In genomic region chr2:233565685-233566140, GRCh38 we compare ENCODE assay signal across 8 cellular contexts. TPM values are rescaled to one million over a fixed set of nuclear protein-coding genes. Genes with fewer than 3 reads are reported as not detected.
DNase-seq lines count a peak whose midpoint lies in the region; ATAC-seq, FAIRE-seq and TF ChIP-seq lines count a peak whose summit lies in the region.

No MANE protein-coding gene starts in this region.

- DNase-seq in activated CD8-positive, alpha-beta T cell treated with anti-CD3 and anti-CD28 coated beads, Interleukin-2, amount 10 ng/mL, durations not matched to agents 7 days and 5 days, result no peak
- no peak for DNase-seq in kidney
- no peak for DNase-seq in upper lobe of left lung
- no peak for DNase-seq in NCI-H345 (lab: John Stamatoyannopoulos, UW)
- no peak for DNase-seq in urothelium cell line (ENCODE audit: low spot score)

- TF ChIP-seq CTCF in DOHH2 (IDR thresholded peaks at IDR 0.05; ENCODE audit: low read depth, low read length, poor library complexity, severe bottlenecking) (no peak), kidney (IDR thresholded peaks at IDR 0.05; ENCODE audit: borderline replicate concordance, extremely low read depth, insufficient read depth) (no peak), upper lobe of left lung (IDR thresholded peaks at IDR 0.05) (no peak)

- peak overlapping the region; percentile 75 for H3K4me3 ChIP-seq in DOHH2 (ENCODE audit: low read length)
- peak overlapping the region; percentile 85 to 99 for H3K4me3 ChIP-seq in kidney (ENCODE audit: low read length in 2 of 2)
- H3K4me3 ChIP-seq in upper lobe of left lung, result peak overlapping the region in 3 of 4 donors; percentile 89 to 95 (median 93)

- H3F3A ChIP-seq in DOHH2 (ENCODE audit: control insufficient read depth, insufficient read depth), result no peaks in the 10 kb centered on the region

- H3K27ac ChIP-seq in DOHH2 (ENCODE audit: low read depth, low read length), result peak overlapping the region; percentile 63
- H3K27ac ChIP-seq in kidney (ENCODE audit: low read depth in 2 of 2, low read length in 2 of 2), result peak overlapping the region; percentile 53 to 54
- H3K27ac ChIP-seq in upper lobe of left lung, result peak overlapping the region; percentile 93 to 97 (median 96)

- intact Hi-C loops in kidney (cut with DNase I), result no loop called here

- POLR2A ChIA-PET in activated CD8-positive, alpha-beta T cell treated with anti-CD3 and anti-CD28 coated beads, Interleukin-2, amount 10 ng/mL, durations not matched to agents 7 days and 5 days (lab: Charles Lee), result interaction anchor here (1.1 kb wide), 1 partner anchor 8 kb away, joined by 4 read pairs; no protein-coding TSS in a partner anchor

- H3K36me3 ChIP-seq in DOHH2 (ENCODE audit: control insufficient read depth, low read length) (no peaks in the 10 kb centered on the region), kidney (ENCODE audit: control insufficient read depth in 1 of 2, insufficient read depth in 2 of 2, low read length in 2 of 2) (no peaks in the 10 kb centered on the region), upper lobe of left lung (peaks cover 0 to 2% (median 0%) of the 10 kb centered on the region in 4 donors)

- H3K4me3 Mint-ChIP-seq in activated CD8-positive, alpha-beta T cell treated with anti-CD3 and anti-CD28 coated beads, Interleukin-2, amount 10 ng/mL, durations not matched to agents 7 days and 5 days, result peak overlapping the region; percentile 95

- FAIRE-seq in kidney (lab: Jason Lieb, UNC) (no peak), urothelium cell line (lab: Jason Lieb, UNC) (no peak)

- H3K9ac ChIP-seq in kidney (ENCODE audit: low read length in 2 of 2), result peak overlapping the region; percentile 87 to 100

- CTCF ChIA-PET in activated CD8-positive, alpha-beta T cell treated with anti-CD3 and anti-CD28 coated beads, Interleukin-2, amount 10 ng/mL, durations not matched to agents 7 days and 5 days (lab: Charles Lee), result interaction anchor here (2.0 kb wide), 1 partner anchor 8 kb away, joined by 8 read pairs; no protein-coding TSS in a partner anchor

- peak; percentile 5 for ATAC-seq in HG02623 (IDR thresholded peaks at IDR 0.05; ENCODE audit: unreplicated experiment)
- no peak for ATAC-seq in activated CD8-positive, alpha-beta T cell treated with anti-CD3 and anti-CD28 coated beads, Interleukin-2, amount 10 ng/mL, durations not matched to agents 7 days and 5 days
- ATAC-seq in upper lobe of left lung (ENCODE audit: low FRiP score in 2 of 2), result peak in 1 of 2 donors; percentile 1
- no peak for ATAC-seq in HG03095 (IDR thresholded peaks at IDR 0.05; ENCODE audit: unreplicated experiment)

- no peaks in the 10 kb centered on the region for H3K27me3 ChIP-seq in DOHH2 (ENCODE audit: control insufficient read depth, low read length)
- H3K27me3 ChIP-seq in upper lobe of left lung, result no peaks in the 10 kb centered on the region

- H4K20me1 ChIP-seq in DOHH2 (ENCODE audit: control insufficient read depth, insufficient read depth, low read depth, low read length), result no peaks in the 10 kb centered on the region

- H3K27ac Mint-ChIP-seq in activated CD8-positive, alpha-beta T cell treated with anti-CD3 and anti-CD28 coated beads, Interleukin-2, amount 10 ng/mL, durations not matched to agents 7 days and 5 days, result peak overlapping the region; percentile 95

- H3K9me3 ChIP-seq in DOHH2 (ENCODE audit: control insufficient read depth, insufficient read depth, low read length), result no peaks in the 10 kb centered on the region
- no peaks in the 10 kb centered on the region for H3K9me3 ChIP-seq in kidney (ENCODE audit: control insufficient read depth in 1 of 2, low read length in 2 of 2)
- H3K9me3 ChIP-seq in upper lobe of left lung, result no peaks in the 10 kb centered on the region

- H3K27me3 Mint-ChIP-seq in activated CD8-positive, alpha-beta T cell treated with anti-CD3 and anti-CD28 coated beads, Interleukin-2, amount 10 ng/mL, durations not matched to agents 7 days and 5 days (ENCODE audit: low read depth), result peaks cover 11% of the 10 kb centered on the region

- WGBS in upper lobe of left lung, 2 donors, result 4 to 9% methylated on average over 6 of the region's 6 CpGs

- H3K79me2 ChIP-seq in DOHH2 (ENCODE audit: control insufficient read depth, low read length), result peaks cover 9% of the 10 kb centered on the region; the same call in 1 of the 2 replicates

- no peaks in the 10 kb centered on the region for H3K9me3 Mint-ChIP-seq in activated CD8-positive, alpha-beta T cell treated with anti-CD3 and anti-CD28 coated beads, Interleukin-2, amount 10 ng/mL, durations not matched to agents 7 days and 5 days (ENCODE audit: insufficient read depth)

- H3K4me1 ChIP-seq in DOHH2 (ENCODE audit: control insufficient read depth, low read length) (peaks cover 15% of the 10 kb centered on the region), kidney (ENCODE audit: control insufficient read depth in 1 of 2, insufficient read depth in 1 of 2, low read depth in 1 of 2, low read length in 2 of 2) (peaks cover 0 to 12% of the 10 kb centered on the region in 2 donors), upper lobe of left lung (peaks cover 6 to 23% (median 10%) of the 10 kb centered on the region in 4 donors)

- H3K36me3 Mint-ChIP-seq in activated CD8-positive, alpha-beta T cell treated with anti-CD3 and anti-CD28 coated beads, Interleukin-2, amount 10 ng/mL, durations not matched to agents 7 days and 5 days (ENCODE audit: low read depth), result no peaks in the 10 kb centered on the region

- H3K9me2 ChIP-seq in DOHH2 (replicated peaks; ENCODE audit: control insufficient read depth, low read length), result no peaks in the 10 kb centered on the region

- TF ChIP-seq POLR2A in upper lobe of left lung (IDR thresholded peaks at IDR 0.05), result no peak

- peak overlapping the region; percentile 63 for H3K4me2 ChIP-seq in DOHH2 (ENCODE audit: low read length)

- no peak for TF ChIP-seq EP300 in upper lobe of left lung (IDR thresholded peaks at IDR 0.05)

- H3K4me1 Mint-ChIP-seq in activated CD8-positive, alpha-beta T cell treated with anti-CD3 and anti-CD28 coated beads, Interleukin-2, amount 10 ng/mL, durations not matched to agents 7 days and 5 days (ENCODE audit: low read depth), result peaks cover 13% of the 10 kb centered on the region

RNA-seq across cellular contexts. Expression of gene USP40, which starts 0.9 kb away (rescaled TPM):
- 10 to 100 TPM; 13.1 to 14.1 TPM for total RNA-seq in activated CD8-positive, alpha-beta T cell treated with anti-CD3 and anti-CD28 coated beads, Interleukin-2, amount 10 ng/mL, durations not matched to agents 7 days and 5 days
- total RNA-seq in kidney, result 51.6 TPM
- polyA plus RNA-seq in kidney (ENCODE audit: insufficient read depth, low read depth, low replicate concordance), result 28.5 TPM
- 10 to 100 TPM; 34.4 to 75.4 (median 50.4) TPM for total RNA-seq in upper lobe of left lung

RNA-seq across cellular contexts. Expression of gene UGT1A8, which starts 51.7 kb away (rescaled TPM):
- total RNA-seq in activated CD8-positive, alpha-beta T cell treated with anti-CD3 and anti-CD28 coated beads, Interleukin-2, amount 10 ng/mL, durations not matched to agents 7 days and 5 days, result not detected
- total RNA-seq in kidney (not detected), upper lobe of left lung (not detected)
- polyA plus RNA-seq in kidney (ENCODE audit: insufficient read depth, low read depth, low replicate concordance), result 30.0 TPM
